ENCODE assay signal across 14 cellular contexts in genomic region chr19:497861-498590, GRCh38. TPM values are rescaled to one million over a fixed set of nuclear protein-coding genes. Genes with fewer than 3 reads are reported as not detected.
DNase-seq lines count a peak whose midpoint lies in the region; ATAC-seq, FAIRE-seq and TF ChIP-seq lines count a peak whose summit lies in the region.
"Had no signal": no experiment of that assay in that cellular context is flagged by ENCODE, and none has a peak within 500 bp of the region (broad histone marks: within the 10 kb centered on the region; RNA-seq: fewer than 3 reads in every experiment).

No MANE protein-coding gene starts in this region.

- H3K9ac ChIP-seq in NT2/D1 (ENCODE audit: insufficient read length, low read depth) (peak overlapping the region; percentile 50), endothelial cell of umbilical vein (replicated peaks; ENCODE audit: extremely low read depth, insufficient read depth, low read length) (no peak overlapping the region), neural cell (ENCODE audit: low read length) (peak overlapping the region; percentile 9)

- no peaks in the 10 kb centered on the region for H3F3A ChIP-seq in neural cell (ENCODE audit: insufficient read depth, low read length, poor library complexity, severe bottlenecking)

- no peak for TF ChIP-seq POLR2A in endothelial cell of umbilical vein (IDR thresholded peaks at IDR 0.05; ENCODE audit: low read depth, low read length)

- no peak for ATAC-seq in naive thymus-derived CD4-positive, alpha-beta T cell

- H3K27ac Mint-ChIP-seq in naive thymus-derived CD4-positive, alpha-beta T cell, result no peak overlapping the region

- H3K27me3 ChIP-seq in NT2/D1 (ENCODE audit: insufficient read depth, insufficient read length), result peaks cover 25% of the 10 kb centered on the region
- H3K27me3 ChIP-seq in endothelial cell of umbilical vein (ENCODE audit: control insufficient read depth in 2 of 2, insufficient read depth in 2 of 2, low read length in 2 of 2), result peaks cover 9 to 12% of the 10 kb centered on the region in 2 experiments
- peaks cover 39% of the 10 kb centered on the region for H3K27me3 ChIP-seq in neural cell (ENCODE audit: insufficient read depth, low read depth, low read length)
- H3K27me3 ChIP-seq in naive thymus-derived CD4-positive, alpha-beta T cell (ENCODE audit: control insufficient read depth in 2 of 2, insufficient read depth in 2 of 2, low read length in 2 of 2), result peaks cover 0 to 6% of the 10 kb centered on the region in 2 donors
- H3K27me3 ChIP-seq: testis had no signal

- no peaks in the 10 kb centered on the region for H3K79me2 ChIP-seq in endothelial cell of umbilical vein (ENCODE audit: control insufficient read depth, insufficient read depth, low read length)
- H3K79me2 ChIP-seq in neural cell (replicated peaks; ENCODE audit: insufficient read depth, low read length), result no peaks in the 10 kb centered on the region

- no peak for TF ChIP-seq EP300 in neural cell (conservative IDR thresholded peaks at IDR 0.05; ENCODE audit: poor library complexity, severe bottlenecking)

- H3K36me3 Mint-ChIP-seq in naive thymus-derived CD4-positive, alpha-beta T cell, result peaks cover 0 to 8% (median 0%) of the 10 kb centered on the region in 5 donors

- no peak overlapping the region for H3K4me2 ChIP-seq in endothelial cell of umbilical vein (ENCODE audit: insufficient read depth, low read length)
- no peak overlapping the region for H3K4me2 ChIP-seq in neural cell (ENCODE audit: low read length)

- H3K27me3 Mint-ChIP-seq in naive thymus-derived CD4-positive, alpha-beta T cell, result peaks cover 6 to 23% (median 8%) of the 10 kb centered on the region in 5 donors

- no peaks in the 10 kb centered on the region for H3K36me3 ChIP-seq in NT2/D1 (ENCODE audit: insufficient read depth, insufficient read length, low read length)
- no peaks in the 10 kb centered on the region for H3K36me3 ChIP-seq in endothelial cell of umbilical vein (ENCODE audit: control insufficient read depth in 2 of 2, extremely low read depth in 1 of 2, insufficient read depth in 2 of 2, low read length in 2 of 2)
- H3K36me3 ChIP-seq in neural cell (ENCODE audit: insufficient read depth, low read length), result no peaks in the 10 kb centered on the region
- no peaks in the 10 kb centered on the region for H3K36me3 ChIP-seq in naive thymus-derived CD4-positive, alpha-beta T cell (ENCODE audit: control insufficient read depth in 2 of 3, insufficient read depth in 3 of 3, low read length in 3 of 3)

- no peaks in the 10 kb centered on the region for H3K9me1 ChIP-seq in endothelial cell of umbilical vein (replicated peaks; ENCODE audit: control insufficient read depth, extremely low read depth, insufficient read depth, low read length)

- dilution Hi-C loops in endothelial cell of umbilical vein (cut with MboI; ENCODE audit: extremely low pct_ligation_motif_present, low sequenced_read_pairs), result no loop called here

- no peak overlapping the region for H3K27ac ChIP-seq in endothelial cell of umbilical vein (ENCODE audit: insufficient read depth, low read depth, low read length)
- no peak overlapping the region for H3K27ac ChIP-seq in neural cell (ENCODE audit: low read length)
- no peak overlapping the region for H3K27ac ChIP-seq in naive thymus-derived CD4-positive, alpha-beta T cell (ENCODE audit: low read depth, low read length)
- H3K27ac ChIP-seq: testis had no signal

- peaks cover 12% of the 10 kb centered on the region for H3K4me1 ChIP-seq in NT2/D1 (ENCODE audit: insufficient read depth, insufficient read length)
- no peaks in the 10 kb centered on the region for H3K4me1 ChIP-seq in endothelial cell of umbilical vein (ENCODE audit: control insufficient read depth, extremely low read depth, insufficient read depth, low read length)
- H3K4me1 ChIP-seq in naive thymus-derived CD4-positive, alpha-beta T cell (ENCODE audit: control insufficient read depth in 2 of 2, insufficient read depth in 2 of 2, low read length in 2 of 2), result peaks cover 0 to 8% of the 10 kb centered on the region in 2 donors

- TF ChIP-seq CTCF in endothelial cell of umbilical vein (IDR thresholded peaks at IDR 0.05; ENCODE audit: extremely low read depth in 1 of 2, insufficient read depth in 1 of 2, low read depth in 1 of 2, low read length in 2 of 2), result no peak
- no peak for TF ChIP-seq CTCF in neural cell (IDR thresholded peaks at IDR 0.05; ENCODE audit: poor library complexity, severe bottlenecking)

- CTCF ChIA-PET in endothelial cell of umbilical vein (lab: Charles Lee), result interaction anchor here (1.3 to 1.6 kb wide), 2 partner anchors 9 to 13 kb away, joined by 5 to 16 read pairs; partner anchors contain the start of gene TPGS1
- CTCF ChIA-PET in naive thymus-derived CD4-positive, alpha-beta T cell (lab: Charles Lee), result no interaction called here

- peak overlapping the region in 3 of 10 donors; percentile 15 to 70 (median 29) for H3K4me3 Mint-ChIP-seq in naive thymus-derived CD4-positive, alpha-beta T cell

- no peak overlapping the region for H2AFZ ChIP-seq in endothelial cell of umbilical vein (ENCODE audit: low read depth, low read length)
- no peak overlapping the region for H2AFZ ChIP-seq in neural cell (ENCODE audit: low read depth, low read length)

- H3K4me3 ChIP-seq in NT2/D1 (ENCODE audit: insufficient read length, low read depth) (peak overlapping the region; percentile 34), endothelial cell of umbilical vein (replicated peaks in 1 of 3; ENCODE audit: insufficient read depth in 1 of 3, low read depth in 1 of 3, low read length in 3 of 3) (no peak overlapping the region), neural cell (ENCODE audit: low read length) (no peak overlapping the region)
- no peak overlapping the region for H3K4me3 ChIP-seq in naive thymus-derived CD4-positive, alpha-beta T cell (ENCODE audit: low read length)

- H4K20me1 ChIP-seq in endothelial cell of umbilical vein (replicated peaks; ENCODE audit: control insufficient read depth, extremely low read depth, insufficient read depth, low read length) (no peaks in the 10 kb centered on the region), neural cell (ENCODE audit: insufficient read depth) (no peaks in the 10 kb centered on the region)

- POLR2A ChIA-PET in endothelial cell of umbilical vein (lab: Charles Lee), result no interaction called here
- POLR2A ChIA-PET in naive thymus-derived CD4-positive, alpha-beta T cell (lab: Charles Lee), result interaction anchor here (1.0 to 1.2 kb wide), 2 partner anchors 9 to 13 kb away, joined by 4 to 5 read pairs; no protein-coding TSS in a partner anchor

- H3K9me3 ChIP-seq in NT2/D1 (ENCODE audit: insufficient read depth, low read length), result no peaks in the 10 kb centered on the region; the same call in 1 of the 2 replicates
- no peaks in the 10 kb centered on the region for H3K9me3 ChIP-seq in endothelial cell of umbilical vein (replicated peaks; ENCODE audit: control insufficient read depth, insufficient read depth, low read length)
- H3K9me3 ChIP-seq in neural cell (ENCODE audit: low read length), result no peaks in the 10 kb centered on the region
- no peaks in the 10 kb centered on the region for H3K9me3 ChIP-seq in naive thymus-derived CD4-positive, alpha-beta T cell (ENCODE audit: control insufficient read depth in 2 of 3, low read length in 3 of 3)
- H3K9me3 ChIP-seq: testis had no signal

- TF ChIP-seq RAD21 in neural cell (conservative IDR thresholded peaks at IDR 0.05), result no peak

- intact Hi-C loops in endothelial cell of umbilical vein (cut with micrococcal nuclease), result no loop called here
- intact Hi-C loops in naive thymus-derived CD4-positive, alpha-beta T cell (cut with micrococcal nuclease), result no loop called here

- BruUV-seq in endothelial cell of umbilical vein (replicated peaks; lab: Mats Ljungman, UMichigan), result no TSS peak

- DNase-seq in D341Med (ENCODE audit: low spot score), result peak; percentile 46
- no peak for DNase-seq in NT2/D1 (ENCODE audit: low read depth, low spot score)
- no peak for DNase-seq in endothelial cell of umbilical vein (ENCODE audit: low read depth, low spot score)
- DNase-seq in NOMO-1 (lab: John Stamatoyannopoulos, UW; ENCODE audit: unreplicated experiment in 2 of 2), result no peak
- DNase-seq in naive thymus-derived CD4-positive, alpha-beta T cell, result no peak
- DNase-seq in mucosa of gallbladder (ENCODE audit: low spot score), result no peak
- DNase-seq in NCI-H2029 (lab: John Stamatoyannopoulos, UW), result no peak
- DNase-seq: activated CD4-positive, CD25-positive, alpha-beta regulatory T cell treated with anti-CD3 and anti-CD28 coated beads, Interleukin-2, amount 50 U/mL, for 72 hours; NCI-H1417; NCI-H510A treated with DMSO at 0.1 percent for 48 hours; SIG-M5; testis had no signal

- FAIRE-seq in endothelial cell of umbilical vein (lab: Jason Lieb, UNC), result no peak

- no peaks in the 10 kb centered on the region for H3K9me2 ChIP-seq in neural cell (ENCODE audit: insufficient read depth, low read length)

- H3K9me3 Mint-ChIP-seq in naive thymus-derived CD4-positive, alpha-beta T cell, result no peaks in the 10 kb centered on the region

- peaks cover 4 to 11% (median 10%) of the 10 kb centered on the region in 7 donors for H3K4me1 Mint-ChIP-seq in naive thymus-derived CD4-positive, alpha-beta T cell

RNA-seq across cellular contexts. Expression of gene MADCAM1, which starts 1.7 kb away (rescaled TPM):
- total RNA-seq in endothelial cell of umbilical vein (0.31 and 0.44 TPM in 2 replicates), mucosa of gallbladder (5.8 TPM)
- polyA plus RNA-seq in endothelial cell of umbilical vein (0.06 and 0.07 TPM in 2 replicates), neural cell (0.22 and 1.0 TPM in 2 replicates)
- 0.03 and 0.04 TPM in 2 replicates for polyA plus RNA-seq in endothelial cell of umbilical vein (2011; cell fraction: cytosol; rRNA removed)
- 0.13 and 0.15 TPM in 2 replicates for polyA plus RNA-seq in endothelial cell of umbilical vein (2011; cell fraction: nucleus; rRNA removed)
- 0.11 TPM in 1 of 2 replicates, not detected in the other for polyA plus RNA-seq in endothelial cell of umbilical vein (2012)
- polyA minus RNA-seq in endothelial cell of umbilical vein (not detected in 2 replicates), neural cell (0.46 and 1.2 TPM in 2 replicates)
- polyA minus RNA-seq in endothelial cell of umbilical vein (2011; cell fraction: cytosol; rRNA and poly(A)+ RNA removed), result not detected
- polyA minus RNA-seq in endothelial cell of umbilical vein (2011; cell fraction: nucleus; rRNA and poly(A)+ RNA removed), result not detected in 2 replicates
- total RNA-seq in naive thymus-derived CD4-positive, alpha-beta T cell, result 1 to 10 TPM in 2 of 5 experiments, under 1 TPM in 2, not detected in 1; 0.24 to 1.8 (median 0.83) TPM
- polyA plus RNA-seq in naive thymus-derived CD4-positive, alpha-beta T cell, result under 1 TPM in 1 of 2 donors, not detected in 1; 0.12 TPM

RNA-seq across cellular contexts. Expression of gene TPGS1, which starts 9.3 kb away (rescaled TPM):
- 24.0 and 24.7 TPM in 2 replicates for total RNA-seq in endothelial cell of umbilical vein
- 20.9 and 24.2 TPM in 2 replicates for polyA plus RNA-seq in endothelial cell of umbilical vein
- polyA plus RNA-seq in endothelial cell of umbilical vein (2011; cell fraction: cytosol; rRNA removed), result 2.5 and 8.3 TPM in 2 replicates
- 3.7 and 4.1 TPM in 2 replicates for polyA plus RNA-seq in endothelial cell of umbilical vein (2011; cell fraction: nucleus; rRNA removed)
- 3.2 and 7.4 TPM in 2 replicates for polyA plus RNA-seq in endothelial cell of umbilical vein (2012)
- polyA minus RNA-seq in endothelial cell of umbilical vein, result 2.7 and 3.2 TPM in 2 replicates
- polyA minus RNA-seq in endothelial cell of umbilical vein (2011; cell fraction: cytosol; rRNA and poly(A)+ RNA removed), result 10.3 TPM
- polyA minus RNA-seq in endothelial cell of umbilical vein (2011; cell fraction: nucleus; rRNA and poly(A)+ RNA removed), result 2.0 and 4.9 TPM in 2 replicates
- polyA plus RNA-seq in neural cell, result 79.6 and 83.2 TPM in 2 replicates
- 41.0 and 47.5 TPM in 2 replicates for polyA minus RNA-seq in neural cell
- total RNA-seq in naive thymus-derived CD4-positive, alpha-beta T cell, result 10 to 100 TPM; 21.6 to 34.5 (median 22.7) TPM
- 10 to 100 TPM; 24.2 to 36.4 TPM for polyA plus RNA-seq in naive thymus-derived CD4-positive, alpha-beta T cell
- total RNA-seq in mucosa of gallbladder, result 33.8 TPM

RNA-seq across cellular contexts. Expression of gene CDC34, which starts 33.5 kb away (rescaled TPM):
- total RNA-seq in endothelial cell of umbilical vein (92.9 and 93.2 TPM in 2 replicates), mucosa of gallbladder (53.3 TPM)
- polyA plus RNA-seq in endothelial cell of umbilical vein (90.4 and 101 TPM in 2 replicates), neural cell (155 and 172 TPM in 2 replicates)
- 56.6 and 83.2 TPM in 2 replicates for polyA plus RNA-seq in endothelial cell of umbilical vein (2011; cell fraction: cytosol; rRNA removed)
- polyA plus RNA-seq in endothelial cell of umbilical vein (2011; cell fraction: nucleus; rRNA removed), result 47.0 and 48.3 TPM in 2 replicates
- polyA plus RNA-seq in endothelial cell of umbilical vein (2012), result 52.7 and 77.2 TPM in 2 replicates
- polyA minus RNA-seq in endothelial cell of umbilical vein (36.6 and 42.9 TPM in 2 replicates), neural cell (55.0 and 68.7 TPM in 2 replicates)
- polyA minus RNA-seq in endothelial cell of umbilical vein (2011; cell fraction: cytosol; rRNA and poly(A)+ RNA removed), result 46.1 TPM
- 12.1 and 26.2 TPM in 2 replicates for polyA minus RNA-seq in endothelial cell of umbilical vein (2011; cell fraction: nucleus; rRNA and poly(A)+ RNA removed)
- 10 to 100 TPM; 39.0 to 47.3 (median 45.8) TPM for total RNA-seq in naive thymus-derived CD4-positive, alpha-beta T cell
- polyA plus RNA-seq in naive thymus-derived CD4-positive, alpha-beta T cell, result 10 to 100 TPM; 20.4 to 41.4 TPM

RNA-seq across cellular contexts. Expression of gene SHC2, which starts 37.2 kb away (rescaled TPM):
- total RNA-seq in endothelial cell of umbilical vein (4.2 and 7.5 TPM in 2 replicates), mucosa of gallbladder (139 TPM)
- polyA plus RNA-seq in endothelial cell of umbilical vein (11.8 and 16.8 TPM in 2 replicates), neural cell (75.8 and 81.2 TPM in 2 replicates)
- polyA plus RNA-seq in endothelial cell of umbilical vein (2011; cell fraction: cytosol; rRNA removed), result 2.1 and 5.3 TPM in 2 replicates
- polyA plus RNA-seq in endothelial cell of umbilical vein (2011; cell fraction: nucleus; rRNA removed), result 28.4 and 54.0 TPM in 2 replicates
- 10.5 and 26.0 TPM in 2 replicates for polyA plus RNA-seq in endothelial cell of umbilical vein (2012)
- polyA minus RNA-seq in endothelial cell of umbilical vein (8.2 and 9.6 TPM in 2 replicates), neural cell (22.7 and 26.1 TPM in 2 replicates)
- not detected for polyA minus RNA-seq in endothelial cell of umbilical vein (2011; cell fraction: cytosol; rRNA and poly(A)+ RNA removed)
- 3.1 and 6.7 TPM in 2 replicates for polyA minus RNA-seq in endothelial cell of umbilical vein (2011; cell fraction: nucleus; rRNA and poly(A)+ RNA removed)
- total RNA-seq in naive thymus-derived CD4-positive, alpha-beta T cell, result 1 to 10 TPM in 2 of 5 experiments, under 1 TPM in 1, not detected in 2; 0.82 to 2.3 (median 2.1) TPM
- not detected for polyA plus RNA-seq in naive thymus-derived CD4-positive, alpha-beta T cell

RNA-seq across cellular contexts. Expression of gene GZMM, which starts 45.8 kb away (rescaled TPM):
- total RNA-seq in endothelial cell of umbilical vein (not detected in 2 replicates), mucosa of gallbladder (2.7 TPM)
- polyA plus RNA-seq in endothelial cell of umbilical vein (not detected in 2 replicates), neural cell (0.38 and 0.72 TPM in 2 replicates)
- not detected in 2 replicates for polyA plus RNA-seq in endothelial cell of umbilical vein (2011; cell fraction: cytosol; rRNA removed)
- 0.15 and 0.17 TPM in 2 replicates for polyA plus RNA-seq in endothelial cell of umbilical vein (2011; cell fraction: nucleus; rRNA removed)
- polyA plus RNA-seq in endothelial cell of umbilical vein (2012), result not detected in 2 replicates
- polyA minus RNA-seq in endothelial cell of umbilical vein (not detected in 2 replicates), neural cell (not detected in 2 replicates)
- polyA minus RNA-seq in endothelial cell of umbilical vein (2011; cell fraction: cytosol; rRNA and poly(A)+ RNA removed), result not detected
- not detected in 2 replicates for polyA minus RNA-seq in endothelial cell of umbilical vein (2011; cell fraction: nucleus; rRNA and poly(A)+ RNA removed)
- total RNA-seq in naive thymus-derived CD4-positive, alpha-beta T cell, result 10 to 100 TPM; 30.0 to 81.4 (median 67.8) TPM
- 100 to 1,000 TPM; 138 to 181 TPM for polyA plus RNA-seq in naive thymus-derived CD4-positive, alpha-beta T cell
- total RNA-seq: pulmonary artery endothelial cell had no signal
